1 cellular context compared by ENCODE assay signal in genomic region chr17:78873519-78874340, GRCh38.
A peak's percentile ranks its signal among the peaks of the same experiment; 100 is the strongest.
TF ChIP-seq lines count a peak whose summit lies in the region.

No MANE protein-coding gene starts in this region.

TF ChIP-seq in endothelial cell of umbilical vein, 7 proteins besides CTCF, POLR2A, EP300 and RAD21 (continued from another document):
- peak; percentile 66 for TF ChIP-seq POLR2AphosphoS5 (IDR thresholded peaks at IDR 0.05; ENCODE audit: insufficient read depth, low read depth, low read length)
- TF ChIP-seq JUN (IDR thresholded peaks at IDR 0.05; ENCODE audit: borderline replicate concordance, insufficient read depth, insufficient read length, low read depth), result peak; percentile 84
